In genomic region chr6:26194774-26195375, GRCh38 we compare ENCODE assay signal across 8 cellular contexts.
A peak's percentile ranks its signal among the peaks of the same experiment; 100 is the strongest.
DNase-seq lines count a peak whose midpoint lies in the region; ATAC-seq and TF ChIP-seq lines count a peak whose summit lies in the region.

No MANE protein-coding gene starts in this region.

- no peaks in the 10 kb centered on the region for H3K9me3 ChIP-seq in adipocyte (ENCODE audit: control insufficient read depth, low read length)
- no peaks in the 10 kb centered on the region for H3K9me3 ChIP-seq in thoracic aorta

- peak overlapping the region; percentile 83 for H3K4me3 ChIP-seq in adipocyte (ENCODE audit: low read length)
- peak overlapping the region; percentile 88 for H3K4me3 ChIP-seq in thoracic aorta

- H3K4me1 ChIP-seq in adipocyte (ENCODE audit: control insufficient read depth, insufficient read depth, low read length): peaks cover 36% of the 10 kb centered on the region
- peaks cover 2 to 28% of the 10 kb centered on the region in 2 donors for H3K4me1 ChIP-seq in thoracic aorta (ENCODE audit: control insufficient read depth in 1 of 2, low read depth in 2 of 2)

- peak overlapping the region; percentile 93 for H3K27ac Mint-ChIP-seq in activated CD4-positive, alpha-beta T cell treated with anti-CD3 and anti-CD28 coated beads, Interleukin-2, amount 10 ng/mL, durations not matched to agents 24 days and 14 days

- H3K36me3 Mint-ChIP-seq in activated CD4-positive, alpha-beta T cell treated with anti-CD3 and anti-CD28 coated beads, Interleukin-2, amount 10 ng/mL, durations not matched to agents 24 days and 14 days (ENCODE audit: low read depth): peaks cover 7% of the 10 kb centered on the region

- intact Hi-C loops in activated CD4-positive, alpha-beta T cell treated with anti-CD3 and anti-CD28 coated beads, Interleukin-2, amount 10 ng/mL, durations not matched to agents 24 days and 14 days (cut with micrococcal nuclease): loop anchor here (1.0 to 5.0 kb wide), 4 partner anchors 20 to 1617 kb away; a partner anchor contains a TSS

- H3K27me3 ChIP-seq in adipocyte (replicated peaks; ENCODE audit: control insufficient read depth, insufficient read depth, low read length) (no peaks in the 10 kb centered on the region), thoracic aorta (replicated peaks; ENCODE audit: insufficient read depth) (no peaks in the 10 kb centered on the region)

- no peak for ATAC-seq in thoracic aorta (ENCODE audit: insufficient number of reproducible peaks, low FRiP score, low read depth)

- no peak for TF ChIP-seq CTCF in thoracic aorta (IDR thresholded peaks at IDR 0.05)

- H3K4me3 Mint-ChIP-seq in activated CD4-positive, alpha-beta T cell treated with anti-CD3 and anti-CD28 coated beads, Interleukin-2, amount 10 ng/mL, durations not matched to agents 24 days and 14 days: peak overlapping the region; percentile 87

- no peak for DNase-seq in activated CD4-positive, alpha-beta T cell treated with anti-CD3 and anti-CD28 coated beads, Interleukin-2, amount 10 ng/mL, durations not matched to agents 24 days and 14 days
- DNase-seq in activated CD4-positive, alpha-beta T cell treated with anti-CD3 and anti-CD28 coated beads, Interleukin-2, amount 50 U/mL, for 4 hours: no peak
- peak; percentile 31 for DNase-seq in adipocyte (ENCODE audit: low read depth)
- DNase-seq in left kidney (ENCODE audit: low read depth, low spot score): peak; percentile 26
- DNase-seq in thoracic aorta (ENCODE audit: low spot score): no peak
- no peak for DNase-seq in epidermal melanocyte (ENCODE audit: insufficient read length, low spot score)
- DNase-seq in iPS-NIHi7 (ENCODE audit: extremely low spot score): no peak
- DNase-seq in NOMO-1 (lab: John Stamatoyannopoulos, UW; ENCODE audit: unreplicated experiment in 2 of 2): no peak

- H3K27ac ChIP-seq in thoracic aorta: peak overlapping the region; percentile 96

- H3K27me3 Mint-ChIP-seq in activated CD4-positive, alpha-beta T cell treated with anti-CD3 and anti-CD28 coated beads, Interleukin-2, amount 10 ng/mL, durations not matched to agents 24 days and 14 days: no peaks in the 10 kb centered on the region

- H3K9me3 Mint-ChIP-seq in activated CD4-positive, alpha-beta T cell treated with anti-CD3 and anti-CD28 coated beads, Interleukin-2, amount 10 ng/mL, durations not matched to agents 24 days and 14 days: no peaks in the 10 kb centered on the region

- no peaks in the 10 kb centered on the region for H3K36me3 ChIP-seq in adipocyte (ENCODE audit: control insufficient read depth, insufficient read depth, low read length, severe bottlenecking)
- H3K36me3 ChIP-seq in thoracic aorta: no peaks in the 10 kb centered on the region

- H3K4me1 Mint-ChIP-seq in activated CD4-positive, alpha-beta T cell treated with anti-CD3 and anti-CD28 coated beads, Interleukin-2, amount 10 ng/mL, durations not matched to agents 24 days and 14 days: peaks cover 49% of the 10 kb centered on the region

- H3K9ac ChIP-seq in adipocyte (ENCODE audit: low read length): peak overlapping the region; percentile 83

Comparison
In these comparisons a context has a peak if more than half of its experiments do, and no peak if none do; other contexts are left out.
1. DNase-seq: peak in adipocyte (single experiment) and left kidney (single experiment); none in activated CD4-positive, alpha-beta T cell treated with anti-CD3 and anti-CD28 coated beads, Interleukin-2, amount 10 ng/mL, durations not matched to agents 24 days and 14 days (single experiment), activated CD4-positive, alpha-beta T cell treated with anti-CD3 and anti-CD28 coated beads, Interleukin-2, amount 50 U/mL, for 4 hours (0 of 2), thoracic aorta (single experiment), epidermal melanocyte (single experiment), iPS-NIHi7 (single experiment) and NOMO-1 (0 of 2).